8 cellular contexts compared by ENCODE assay signal in the genomic region with DNA sequence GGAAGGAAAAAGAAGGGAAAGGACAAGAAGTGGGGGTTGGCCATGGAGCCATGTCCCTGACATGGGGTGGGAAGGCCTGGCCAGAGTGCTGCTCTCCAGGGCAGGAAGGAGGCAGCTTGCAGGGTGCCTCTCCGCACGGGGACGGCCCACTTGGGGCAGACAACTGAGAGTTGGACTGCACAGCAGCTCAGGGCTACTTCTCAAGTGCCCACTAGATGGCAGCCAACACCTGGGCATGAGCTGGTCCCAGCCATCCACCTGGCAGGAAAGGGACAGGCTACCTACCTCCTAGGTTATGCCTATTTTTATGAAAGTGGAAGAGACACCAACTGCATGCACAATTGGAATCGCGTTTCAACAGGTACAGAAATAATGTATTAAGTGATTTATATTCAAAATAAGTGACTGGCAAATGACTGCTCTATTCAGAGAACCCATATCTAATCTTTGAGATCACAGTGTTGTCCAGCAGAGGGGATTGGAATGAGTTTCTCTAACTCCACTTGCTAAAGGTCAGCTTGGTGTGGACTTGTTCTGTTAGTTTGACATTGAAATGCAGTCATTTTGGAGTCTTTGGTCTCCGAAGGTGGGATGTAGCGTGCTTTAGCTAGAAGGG.
A peak's percentile ranks its signal among the peaks of the same experiment; 100 is the strongest.
DNase-seq lines count a peak whose midpoint lies in the region; ATAC-seq, FAIRE-seq and TF ChIP-seq lines count a peak whose summit lies in the region.

No MANE protein-coding gene starts in this region.

- H3K4me3 ChIP-seq in GM23248 (no peak overlapping the region), RWPE2 (ENCODE audit: severe bottlenecking) (no peak overlapping the region), tibial nerve (no peak overlapping the region)

- in situ Hi-C loops in GM23248 (cut with MboI): loop anchor here (10.0 kb wide), 2 partner anchors 520 to 760 kb away; no protein-coding TSS in a partner anchor

- peak; percentile 96 for ATAC-seq in RWPE2 (ENCODE audit: low read depth)

- H3K36me3 ChIP-seq in GM23248 (ENCODE audit: low read depth): no peaks in the 10 kb centered on the region
- H3K36me3 ChIP-seq in RWPE2 (ENCODE audit: low read depth): no peaks in the 10 kb centered on the region
- H3K36me3 ChIP-seq in tibial nerve: no peaks in the 10 kb centered on the region

- H3K4me1 ChIP-seq in GM23248 (ENCODE audit: insufficient read depth): no peaks in the 10 kb centered on the region
- H3K4me1 ChIP-seq in RWPE2 (ENCODE audit: insufficient read depth, poor library complexity, severe bottlenecking): no peaks in the 10 kb centered on the region
- no peaks in the 10 kb centered on the region for H3K4me1 ChIP-seq in tibial nerve

- H3K27me3 ChIP-seq in GM23248 (replicated peaks; ENCODE audit: insufficient read depth) (no peaks in the 10 kb centered on the region), RWPE2 (ENCODE audit: insufficient read depth, poor library complexity, severe bottlenecking) (no peaks in the 10 kb centered on the region), tibial nerve (no peaks in the 10 kb centered on the region)

- no peak for TF ChIP-seq EP300 in tibial nerve (IDR thresholded peaks at IDR 0.05)

- no peaks in the 10 kb centered on the region for H3K9me2 ChIP-seq in GM23248 (ENCODE audit: insufficient read depth)

- no peaks in the 10 kb centered on the region for H3K79me2 ChIP-seq in GM23248 (ENCODE audit: insufficient read depth)

- H3K9me3 ChIP-seq in GM23248 (ENCODE audit: low read depth): no peaks in the 10 kb centered on the region
- H3K9me3 ChIP-seq in RWPE2 (ENCODE audit: severe bottlenecking): no peaks in the 10 kb centered on the region
- no peaks in the 10 kb centered on the region for H3K9me3 ChIP-seq in tibial nerve

- H3K4me2 ChIP-seq in GM23248 (ENCODE audit: unreplicated experiment): no peak overlapping the region

- no peaks in the 10 kb centered on the region for H3K9me3 Mint-ChIP-seq in osteocyte (ENCODE audit: unreplicated experiment)

- TF ChIP-seq CTCF in RWPE2 (IDR thresholded peaks at IDR 0.05; ENCODE audit: poor library complexity, severe bottlenecking): peak; percentile 95
- peak; percentile 95 for TF ChIP-seq CTCF in osteocyte (IDR thresholded peaks at IDR 0.05)
- TF ChIP-seq CTCF in tibial nerve (IDR thresholded peaks at IDR 0.05): peak; percentile 81 to 95 (median 86)

- H3K27ac Mint-ChIP-seq in osteocyte (ENCODE audit: unreplicated experiment): no peak overlapping the region

- no peak overlapping the region for H3K4me3 Mint-ChIP-seq in osteocyte (ENCODE audit: unreplicated experiment)

- peak; percentile 77 for DNase-seq in EH (ENCODE audit: low read depth)
- DNase-seq in GM23248: peak; percentile 84
- peak; percentile 78 for DNase-seq in LoVo (ENCODE audit: low spot score)
- no peak for DNase-seq in RWPE2 (ENCODE audit: low spot score)
- peak; percentile 88 for DNase-seq in activated effector memory CD4-positive, alpha-beta T cell treated with anti-CD3 and anti-CD28 coated beads, Interleukin-2, amount 50 U/mL, for 16 hours
- peak; percentile 52 to 91 for DNase-seq in frontal cortex (ENCODE audit: low spot score in 2 of 2)
- no peak for DNase-seq in osteocyte (ENCODE audit: extremely low spot score, unreplicated experiment)
- peak; percentile 29 to 35 for DNase-seq in tibial nerve (ENCODE audit: low spot score in 2 of 2)

- H3K27me3 Mint-ChIP-seq in osteocyte (ENCODE audit: unreplicated experiment): no peaks in the 10 kb centered on the region

- H3F3A ChIP-seq in GM23248 (ENCODE audit: insufficient read depth): no peaks in the 10 kb centered on the region

- 13 to 16% methylated on average over 7 of the region's 7 CpGs for WGBS in GM23248 (ENCODE audit: low coverage in 1 of 2, low lambda C conversion rate in 2 of 2, missing lambda C conversion rate in 2 of 2), 2 experiments
- 13 to 16% methylated on average over 7 of the region's 7 CpGs for WGBS in tibial nerve, 2 donors

- H3K27ac ChIP-seq in GM23248 (no peak overlapping the region), RWPE2 (ENCODE audit: poor library complexity, severe bottlenecking) (no peak overlapping the region), tibial nerve (no peak overlapping the region)

- H4K20me1 ChIP-seq in GM23248 (ENCODE audit: insufficient read depth): no peaks in the 10 kb centered on the region

- no peaks in the 10 kb centered on the region for H3K36me3 Mint-ChIP-seq in osteocyte (ENCODE audit: unreplicated experiment)

- no peak overlapping the region for H3K9ac ChIP-seq in GM23248

- no peak for TF ChIP-seq POLR2A in tibial nerve (IDR thresholded peaks at IDR 0.05)

- no peak for FAIRE-seq in frontal cortex (lab: Jason Lieb, UNC)

- H3K4me1 Mint-ChIP-seq in osteocyte (ENCODE audit: unreplicated experiment): peaks cover 5% of the 10 kb centered on the region

- H2AFZ ChIP-seq in GM23248: no peak overlapping the region

Comparison
In these comparisons a context has a peak if more than half of its experiments do, and no peak if none do; other contexts are left out.
1. DNase-seq: peak in EH (single experiment), GM23248 (single experiment), LoVo (single experiment), activated effector memory CD4-positive, alpha-beta T cell treated with anti-CD3 and anti-CD28 coated beads, Interleukin-2, amount 50 U/mL, for 16 hours (single experiment), frontal cortex (2 of 2) and tibial nerve (2 of 2); none in RWPE2 (single experiment) and osteocyte (single experiment).
2. Peak in every context shown above with its lines, with median percentiles within 50 percentile points of each other: CTCF ChIP-seq.